8 cellular contexts compared by ENCODE assay signal in the genomic region with DNA sequence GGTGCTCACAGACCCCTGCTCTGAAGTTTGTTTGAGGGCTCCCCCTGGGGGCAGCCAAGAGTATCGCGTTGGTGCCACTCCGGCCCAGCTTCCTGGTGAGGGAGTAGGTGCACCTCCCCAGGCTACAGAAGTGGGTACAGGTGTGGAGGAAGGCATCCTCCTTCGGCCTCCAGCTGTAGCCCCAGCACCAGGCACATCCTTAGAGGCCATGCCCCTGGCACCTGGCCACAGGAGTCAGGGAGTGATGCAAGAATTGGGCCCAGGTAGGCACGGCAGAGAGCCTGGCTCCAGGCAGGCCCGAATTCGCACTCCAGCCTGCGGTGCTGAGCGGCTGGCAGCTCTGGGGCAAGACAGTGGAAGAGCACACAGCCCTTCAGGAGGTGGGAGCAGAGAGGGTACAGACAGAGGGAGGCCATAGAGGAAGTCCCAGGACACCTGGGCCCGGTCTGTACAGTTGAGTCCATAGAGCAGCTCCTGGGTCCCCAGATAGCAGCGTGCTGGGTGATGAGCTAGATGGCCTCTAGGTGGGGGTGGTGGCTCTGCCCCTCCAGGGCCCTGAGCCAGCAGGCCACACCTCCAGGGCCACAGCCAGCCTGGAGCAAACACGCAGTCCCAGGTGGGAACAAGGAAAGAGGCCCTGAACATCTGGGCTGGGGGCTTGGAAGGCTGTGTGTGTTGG. TPM values are rescaled to one million over a fixed set of nuclear protein-coding genes. Genes with fewer than 3 reads are reported as not detected.
A peak's percentile ranks its signal among the peaks of the same experiment; 100 is the strongest.
DNase-seq lines count a peak whose midpoint lies in the region; ATAC-seq and TF ChIP-seq lines count a peak whose summit lies in the region.

No MANE protein-coding gene starts in this region.

- H3K9me3 ChIP-seq in Caco-2 = no peaks in the 10 kb centered on the region
- no peaks in the 10 kb centered on the region for H3K9me3 ChIP-seq in HEK293 (ENCODE audit: control insufficient read depth, insufficient read depth, low read depth, low read length)

- H3K27me3 ChIP-seq in Caco-2 (replicated peaks; ENCODE audit: control insufficient read depth, insufficient read depth, low read length) = no peaks in the 10 kb centered on the region

- peak; percentile 88 to 90 for DNase-seq in Caco-2
- DNase-seq in NCI-H226 = peak; percentile 68
- peak; percentile 91 for DNase-seq in MCF 10A (ENCODE audit: unreplicated experiment)
- peak; percentile 67 for DNase-seq in iris pigment epithelial cell (ENCODE audit: low read depth)
- DNase-seq in stimulated activated CD4-positive, alpha-beta T cell treated with anti-CD3 and anti-CD28 coated beads, Interleukin-1b, Interleukin-23, amount 100 ng/mL, for 48 hours = peak; percentile 86

- POLR2A ChIA-PET in Caco-2 (lab: Charles Lee) = interaction anchor here (0.5 to 1.4 kb wide), 2 partner anchors 19 to 509 kb away, joined by 3 to 14 read pairs; a partner anchor contains a TSS
- POLR2A ChIA-PET in HEK293 (lab: Yijun Ruan, JAX) = interaction anchor here (0.6 to 9.1 kb wide), 16 partner anchors 9 to 188 kb away, joined by 3 to 137 read pairs (median 4); a partner anchor contains a TSS
- POLR2A ChIA-PET in MCF 10A (lab: Yijun Ruan, JAX) = interaction anchor here (0.7 to 2.6 kb wide), 8 partner anchors 9 to 268 kb away, joined by 3 to 19 read pairs (median 4); a partner anchor contains a TSS

- CTCF ChIA-PET in Caco-2 (lab: Charles Lee) (interaction anchor here (0.6 to 5.2 kb wide), 34 partner anchors 9 to 277 kb away, joined by 3 to 57 read pairs (median 5); a partner anchor contains a TSS), HEK293 (lab: Yijun Ruan, JAX) (interaction anchor here (0.6 to 11.3 kb wide), 36 partner anchors 9 to 946 kb away, joined by 3 to 237 read pairs (median 4); a partner anchor contains a TSS), MCF 10A (lab: Yijun Ruan, JAX) (interaction anchor here (0.6 to 10.9 kb wide), 21 partner anchors 9 to 1026 kb away, joined by 3 to 170 read pairs (median 4); a partner anchor contains a TSS)

- H3K4me3 Mint-ChIP-seq in Caco-2 (ENCODE audit: unreplicated experiment) = peak overlapping the region; percentile 68
- peak overlapping the region; percentile 14 for H3K4me3 Mint-ChIP-seq in MCF 10A (ENCODE audit: unreplicated experiment)

- H3K36me3 ChIP-seq in Caco-2 (ENCODE audit: control insufficient read depth, insufficient read depth, low read length) = 0 out of 2 replicates have a peak, but pooled peaks cover 2% of the 10 kb centered on the region
- H3K36me3 ChIP-seq in HEK293 (ENCODE audit: control insufficient read depth in 2 of 2, insufficient read depth in 1 of 2, low read length in 2 of 2) = peaks cover 0 to 17% of the 10 kb centered on the region in 2 experiments; a peak in 1 of 3 replicates

- H3K27me3 Mint-ChIP-seq in Caco-2 (ENCODE audit: insufficient read depth, unreplicated experiment) = no peaks in the 10 kb centered on the region
- H3K27me3 Mint-ChIP-seq in MCF 10A (ENCODE audit: insufficient read depth, unreplicated experiment) = no peaks in the 10 kb centered on the region

- peaks cover 27% of the 10 kb centered on the region for H3K36me3 Mint-ChIP-seq in Caco-2 (ENCODE audit: insufficient read depth, unreplicated experiment)
- no peaks in the 10 kb centered on the region for H3K36me3 Mint-ChIP-seq in MCF 10A (ENCODE audit: insufficient read depth, unreplicated experiment)

- peak overlapping the region; percentile 87 for H3K27ac Mint-ChIP-seq in Caco-2 (ENCODE audit: unreplicated experiment)
- H3K27ac Mint-ChIP-seq in MCF 10A (ENCODE audit: low read depth, unreplicated experiment) = no peak overlapping the region

- BruUV-seq in Caco-2 (replicated peaks; lab: Mats Ljungman, UMichigan) (no TSS peak), MCF 10A (replicated peaks; lab: Mats Ljungman, UMichigan) (no TSS peak)

- H3K4me3 ChIP-seq in Caco-2 (ENCODE audit: low read depth, low read length) (peak overlapping the region; percentile 80), HEK293 (ENCODE audit: low read depth, low read length) (no peak overlapping the region), WI38 (ENCODE audit: low read depth, low read length) (no peak overlapping the region)

- H3K4me1 ChIP-seq in Caco-2 (peaks cover 24% of the 10 kb centered on the region), HEK293 (ENCODE audit: control insufficient read depth, insufficient read depth, low read length) (peaks cover 10% of the 10 kb centered on the region; the same call in 1 of the 2 replicates)

- intact Hi-C loops in Caco-2 (cut with micrococcal nuclease; ENCODE audit: unreplicated experiment) (no loop called here), MCF 10A (cut with micrococcal nuclease) (no loop called here)

- no peak for ATAC-seq in HG02884 (IDR thresholded peaks at IDR 0.05; ENCODE audit: unreplicated experiment)

- H3K27ac ChIP-seq in HEK293 (ENCODE audit: extremely low read depth, low read depth, low read length) = no peak overlapping the region

- TF ChIP-seq CTCF in Caco-2 (IDR thresholded peaks at IDR 0.05; ENCODE audit: insufficient read depth in 1 of 2, low read depth in 1 of 2, low read length in 1 of 2, severe bottlenecking in 1 of 2, unreplicated experiment in 1 of 2) (peak; percentile 59 to 87), HEK293 (tag by site-specific recombination; IDR thresholded peaks at IDR 0.05) (peak; percentile 62), WI38 (IDR thresholded peaks at IDR 0.05; ENCODE audit: low read depth, low read length) (peak; percentile 86), MCF 10A (IDR thresholded peaks at IDR 0.05; ENCODE audit: unreplicated experiment) (peak; percentile 66)

- H3K4me1 Mint-ChIP-seq in Caco-2 (ENCODE audit: low read depth, unreplicated experiment) (peaks cover 18% of the 10 kb centered on the region), MCF 10A (ENCODE audit: insufficient read depth, unreplicated experiment) (peaks cover 17% of the 10 kb centered on the region)

- H3K9me3 Mint-ChIP-seq in Caco-2 (ENCODE audit: unreplicated experiment) (no peaks in the 10 kb centered on the region), MCF 10A (ENCODE audit: unreplicated experiment) (no peaks in the 10 kb centered on the region)

TF ChIP-seq in HEK293, 187 proteins besides CTCF, POLR2A, EP300 and RAD21 (continues in another document):
- TF ChIP-seq ZNF544 (tag by site-specific recombination; IDR thresholded peaks at IDR 0.05) = no peak
- TF ChIP-seq ZNF623 (tag by site-specific recombination; IDR thresholded peaks at IDR 0.05) = no peak
- TF ChIP-seq, protein P1, sequence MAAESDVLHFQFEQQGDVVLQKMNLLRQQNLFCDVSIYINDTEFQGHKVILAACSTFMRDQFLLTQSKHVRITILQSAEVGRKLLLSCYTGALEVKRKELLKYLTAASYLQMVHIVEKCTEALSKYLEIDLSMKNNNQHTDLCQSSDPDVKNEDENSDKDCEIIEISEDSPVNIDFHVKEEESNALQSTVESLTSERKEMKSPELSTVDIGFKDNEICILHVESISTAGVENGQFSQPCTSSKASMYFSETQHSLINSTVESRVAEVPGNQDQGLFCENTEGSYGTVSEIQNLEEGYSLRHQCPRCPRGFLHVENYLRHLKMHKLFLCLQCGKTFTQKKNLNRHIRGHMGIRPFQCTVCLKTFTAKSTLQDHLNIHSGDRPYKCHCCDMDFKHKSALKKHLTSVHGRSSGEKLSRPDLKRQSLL (tag by site-specific recombination; IDR thresholded peaks at IDR 0.05) = peak; percentile 63; the same call in 1 of the 2 replicates
- TF ChIP-seq ZNF473 (tag by site-specific recombination; IDR thresholded peaks at IDR 0.05) = no peak
- peak; percentile 13; the same call in 1 of the 2 replicates for TF ChIP-seq ZNF654 (tag by site-specific recombination; IDR thresholded peaks at IDR 0.05; ENCODE audit: low read depth)
- TF ChIP-seq ZNF777 (tag by site-specific recombination; IDR thresholded peaks at IDR 0.05; ENCODE audit: borderline replicate concordance) = no peak
- TF ChIP-seq ZBTB8A (tag by site-specific recombination; IDR thresholded peaks at IDR 0.05) = peak; percentile 25; the same call in 1 of the 2 replicates
- no peak for TF ChIP-seq ZNF747 (tag by site-specific recombination; IDR thresholded peaks at IDR 0.05)
- TF ChIP-seq ZNF701 (tag by site-specific recombination; IDR thresholded peaks at IDR 0.05) = no peak
- no peak for TF ChIP-seq MYNN (tag by site-specific recombination; IDR thresholded peaks at IDR 0.05; ENCODE audit: borderline replicate concordance)
- TF ChIP-seq ZNF549 (tag by site-specific recombination; IDR thresholded peaks at IDR 0.05) = no peak
- peak; percentile 61; the same call in 1 of the 2 replicates for TF ChIP-seq ZNF2 (tag by site-specific recombination; IDR thresholded peaks at IDR 0.05)
- no peak for TF ChIP-seq SALL2 (tag by site-specific recombination; IDR thresholded peaks at IDR 0.05; ENCODE audit: borderline replicate concordance)
- no peak for TF ChIP-seq ZNF404 (tag by site-specific recombination; IDR thresholded peaks at IDR 0.05)
- TF ChIP-seq, protein P2, sequence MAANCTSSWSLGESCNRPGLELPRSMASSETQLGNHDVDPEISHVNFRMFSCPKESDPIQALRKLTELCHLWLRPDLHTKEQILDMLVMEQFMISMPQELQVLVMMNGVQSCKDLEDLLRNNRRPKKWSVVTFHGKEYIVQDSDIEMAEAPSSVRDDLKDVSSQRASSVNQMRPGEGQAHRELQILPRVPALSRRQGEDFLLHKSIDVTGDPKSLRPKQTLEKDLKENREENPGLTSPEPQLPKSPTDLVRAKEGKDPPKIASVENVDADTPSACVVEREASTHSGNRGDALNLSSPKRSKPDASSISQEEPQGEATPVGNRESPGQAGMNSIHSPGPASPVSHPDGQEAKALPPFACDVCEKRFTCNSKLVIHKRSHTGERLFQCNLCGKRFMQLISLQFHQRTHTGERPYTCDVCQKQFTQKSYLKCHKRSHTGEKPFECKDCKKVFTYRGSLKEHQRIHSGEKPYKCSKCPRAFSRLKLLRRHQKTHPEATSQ (tag by site-specific recombination; IDR thresholded peaks at IDR 0.05) = no peak
- no peak for TF ChIP-seq ZNF776 (tag by site-specific recombination; IDR thresholded peaks at IDR 0.05; ENCODE audit: borderline replicate concordance)
- no peak for TF ChIP-seq OVOL3 (tag by site-specific recombination; IDR thresholded peaks at IDR 0.05)
- peak; percentile 42; the same call in 1 of the 2 replicates for TF ChIP-seq ZNF335 (tag by site-specific recombination; conservative IDR thresholded peaks at IDR 0.05)
- no peak for TF ChIP-seq ZNF660 (tag by site-specific recombination; IDR thresholded peaks at IDR 0.05)

RNA-seq across cellular contexts. Expression of a gene that starts 2.4 kb away (rescaled TPM):
- total RNA-seq in Caco-2 (2022) (53.3 and 57.5 TPM in 2 replicates), MCF 10A (2022) (5.7 and 15.7 TPM in 2 replicates)

RNA-seq across cellular contexts. Expression of a gene that starts 9.3 kb away (rescaled TPM):
- total RNA-seq in Caco-2 (2022) = 22.7 and 24.6 TPM in 2 replicates
- 1.0 and 3.7 TPM in 2 replicates for total RNA-seq in MCF 10A (2022)

RNA-seq across cellular contexts. Expression of a gene that starts 14.1 kb away (rescaled TPM):
- total RNA-seq in Caco-2 (2022) = 2.9 and 3.4 TPM in 2 replicates
- 13.4 and 31.5 TPM in 2 replicates for total RNA-seq in MCF 10A (2022)

RNA-seq across cellular contexts. Expression of a gene that starts 18.8 kb away (rescaled TPM):
- total RNA-seq in Caco-2 (2022) = 57.7 and 58.0 TPM in 2 replicates
- total RNA-seq in MCF 10A (2022) = 46.5 and 49.1 TPM in 2 replicates

RNA-seq across cellular contexts. Expression of a gene that starts 22.0 kb away (rescaled TPM):
- total RNA-seq in Caco-2 (2022) (44.1 and 49.2 TPM in 2 replicates), MCF 10A (2022) (161 and 171 TPM in 2 replicates)
